In the genomic region with DNA sequence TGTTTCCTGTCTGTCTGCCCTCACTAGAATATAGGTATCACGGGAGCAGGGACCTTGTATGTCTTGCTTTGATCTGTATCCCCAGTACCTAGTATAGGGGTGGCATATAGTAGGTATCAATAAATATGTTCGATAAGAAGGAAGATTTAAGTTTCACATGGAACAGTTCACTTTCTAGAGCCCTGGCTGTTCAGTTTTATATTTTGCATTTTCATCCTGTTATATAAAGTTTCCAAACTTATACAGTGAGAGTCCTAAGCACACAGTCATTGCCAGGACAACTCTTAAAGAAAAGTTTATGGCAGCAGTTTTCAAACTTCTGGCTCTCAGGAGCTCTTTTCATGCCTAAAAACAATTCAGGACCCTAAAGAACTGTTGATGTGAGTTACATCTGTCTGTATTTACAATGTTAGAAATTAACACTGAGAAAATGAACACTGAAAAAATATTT, we compare ENCODE assay signal across 1 cellular context.
TF ChIP-seq lines count a peak whose summit lies in the region.

No MANE protein-coding gene starts in this region.

TF ChIP-seq in K562, 482 proteins besides CTCF, POLR2A, EP300 and RAD21 (continued from another document and continues in another):
- peak; percentile 42; the same call in 1 of the 2 replicates for TF ChIP-seq ZNF175 (CRISPR knock-in tag; IDR thresholded peaks at IDR 0.05; ENCODE audit: low read depth)
- no peak for TF ChIP-seq ATF1 (CRISPR knock-in tag; IDR thresholded peaks at IDR 0.05)
- no peak for TF ChIP-seq ATF1 (tag; IDR thresholded peaks at IDR 0.05)
- no peak for TF ChIP-seq DIDO1 (tag; IDR thresholded peaks at IDR 0.05; ENCODE audit: low read depth)
- no peak for TF ChIP-seq SRSF9 (IDR thresholded peaks at IDR 0.05; ENCODE audit: borderline replicate concordance, low read depth, low read length)
- no peak for TF ChIP-seq CHD2 (IDR thresholded peaks at IDR 0.05; ENCODE audit: low read depth, low read length)
- TF ChIP-seq GTF2E2 (tag; IDR thresholded peaks at IDR 0.05) = peak; percentile 85; the same call in 1 of the 2 replicates
- TF ChIP-seq ZSCAN32 (CRISPR knock-in tag; IDR thresholded peaks at IDR 0.05) = no peak
- TF ChIP-seq, protein P1, sequence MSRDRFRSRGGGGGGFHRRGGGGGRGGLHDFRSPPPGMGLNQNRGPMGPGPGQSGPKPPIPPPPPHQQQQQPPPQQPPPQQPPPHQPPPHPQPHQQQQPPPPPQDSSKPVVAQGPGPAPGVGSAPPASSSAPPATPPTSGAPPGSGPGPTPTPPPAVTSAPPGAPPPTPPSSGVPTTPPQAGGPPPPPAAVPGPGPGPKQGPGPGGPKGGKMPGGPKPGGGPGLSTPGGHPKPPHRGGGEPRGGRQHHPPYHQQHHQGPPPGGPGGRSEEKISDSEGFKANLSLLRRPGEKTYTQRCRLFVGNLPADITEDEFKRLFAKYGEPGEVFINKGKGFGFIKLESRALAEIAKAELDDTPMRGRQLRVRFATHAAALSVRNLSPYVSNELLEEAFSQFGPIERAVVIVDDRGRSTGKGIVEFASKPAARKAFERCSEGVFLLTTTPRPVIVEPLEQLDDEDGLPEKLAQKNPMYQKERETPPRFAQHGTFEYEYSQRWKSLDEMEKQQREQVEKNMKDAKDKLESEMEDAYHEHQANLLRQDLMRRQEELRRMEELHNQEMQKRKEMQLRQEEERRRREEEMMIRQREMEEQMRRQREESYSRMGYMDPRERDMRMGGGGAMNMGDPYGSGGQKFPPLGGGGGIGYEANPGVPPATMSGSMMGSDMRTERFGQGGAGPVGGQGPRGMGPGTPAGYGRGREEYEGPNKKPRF (IDR thresholded peaks at IDR 0.05; ENCODE audit: low read depth, low read length) = no peak
- 0 out of 2 replicates have a peak, but pooled peaks have one; percentile 26 for TF ChIP-seq BRD4 (IDR thresholded peaks at IDR 0.05)
- no peak for TF ChIP-seq POLR3G (IDR thresholded peaks at IDR 0.05; ENCODE audit: extremely low read depth, insufficient read length, insufficient replicate concordance)
- TF ChIP-seq ZNF143 (CRISPR knock-in tag; IDR thresholded peaks at IDR 0.05) = no peak
- TF ChIP-seq KHSRP (IDR thresholded peaks at IDR 0.05) = peak; percentile 13; the same call in 1 of the 2 replicates
- TF ChIP-seq NONO (IDR thresholded peaks at IDR 0.05; ENCODE audit: low read depth in 2 of 2, low read length in 1 of 2) = no peak
- no peak for TF ChIP-seq CC2D1A (IDR thresholded peaks at IDR 0.05)
- no peak for TF ChIP-seq MCM3 (IDR thresholded peaks at IDR 0.05)
- TF ChIP-seq MED1 (CRISPR knock-in tag; IDR thresholded peaks at IDR 0.05; ENCODE audit: borderline replicate concordance) = no peak
- TF ChIP-seq BRF1 (IDR thresholded peaks at IDR 0.05; ENCODE audit: borderline replicate concordance, extremely low read depth, insufficient read length) = no peak
- TF ChIP-seq, protein P2, sequence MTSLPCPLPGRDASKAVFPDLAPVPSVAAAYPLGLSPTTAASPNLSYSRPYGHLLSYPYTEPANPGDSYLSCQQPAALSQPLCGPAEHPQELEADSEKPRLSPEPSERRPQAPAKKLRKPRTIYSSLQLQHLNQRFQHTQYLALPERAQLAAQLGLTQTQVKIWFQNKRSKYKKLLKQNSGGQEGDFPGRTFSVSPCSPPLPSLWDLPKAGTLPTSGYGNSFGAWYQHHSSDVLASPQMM (CRISPR knock-in tag; IDR thresholded peaks at IDR 0.05) = no peak
- TF ChIP-seq GATAD2A (IDR thresholded peaks at IDR 0.05) = no peak
- no peak for TF ChIP-seq SMARCC2 (IDR thresholded peaks at IDR 0.05; ENCODE audit: low read depth)
- TF ChIP-seq SPI1 (IDR thresholded peaks at IDR 0.05; ENCODE audit: borderline replicate concordance, low read depth, low read length) = no peak
- TF ChIP-seq KAT8 (IDR thresholded peaks at IDR 0.05; ENCODE audit: low read depth) = no peak
- TF ChIP-seq DPF2 (IDR thresholded peaks at IDR 0.05) = 0 out of 2 replicates have a peak, but pooled peaks have one; percentile 23
- TF ChIP-seq, protein P3, sequence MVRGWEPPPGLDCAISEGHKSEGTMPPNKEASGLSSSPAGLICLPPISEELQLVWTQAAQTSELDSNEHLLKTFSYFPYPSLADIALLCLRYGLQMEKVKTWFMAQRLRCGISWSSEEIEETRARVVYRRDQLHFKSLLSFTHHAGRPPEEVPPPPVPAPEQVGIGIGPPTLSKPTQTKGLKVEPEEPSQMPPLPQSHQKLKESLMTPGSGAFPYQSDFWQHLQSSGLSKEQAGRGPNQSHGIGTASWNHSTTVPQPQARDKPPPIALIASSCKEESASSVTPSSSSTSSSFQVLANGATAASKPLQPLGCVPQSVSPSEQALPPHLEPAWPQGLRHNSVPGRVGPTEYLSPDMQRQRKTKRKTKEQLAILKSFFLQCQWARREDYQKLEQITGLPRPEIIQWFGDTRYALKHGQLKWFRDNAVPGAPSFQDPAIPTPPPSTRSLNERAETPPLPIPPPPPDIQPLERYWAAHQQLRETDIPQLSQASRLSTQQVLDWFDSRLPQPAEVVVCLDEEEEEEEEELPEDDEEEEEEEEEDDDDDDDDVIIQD (CRISPR knock-in tag; IDR thresholded peaks at IDR 0.05) = no peak
- TF ChIP-seq, protein P4, sequence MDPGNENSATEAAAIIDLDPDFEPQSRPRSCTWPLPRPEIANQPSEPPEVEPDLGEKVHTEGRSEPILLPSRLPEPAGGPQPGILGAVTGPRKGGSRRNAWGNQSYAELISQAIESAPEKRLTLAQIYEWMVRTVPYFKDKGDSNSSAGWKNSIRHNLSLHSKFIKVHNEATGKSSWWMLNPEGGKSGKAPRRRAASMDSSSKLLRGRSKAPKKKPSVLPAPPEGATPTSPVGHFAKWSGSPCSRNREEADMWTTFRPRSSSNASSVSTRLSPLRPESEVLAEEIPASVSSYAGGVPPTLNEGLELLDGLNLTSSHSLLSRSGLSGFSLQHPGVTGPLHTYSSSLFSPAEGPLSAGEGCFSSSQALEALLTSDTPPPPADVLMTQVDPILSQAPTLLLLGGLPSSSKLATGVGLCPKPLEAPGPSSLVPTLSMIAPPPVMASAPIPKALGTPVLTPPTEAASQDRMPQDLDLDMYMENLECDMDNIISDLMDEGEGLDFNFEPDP (CRISPR knock-in tag; IDR thresholded peaks at IDR 0.05) = no peak
- TF ChIP-seq ZNF3 (CRISPR knock-in tag; IDR thresholded peaks at IDR 0.05) = no peak
- peak; percentile 30; the same call in 1 of the 2 replicates for TF ChIP-seq FOSL1 (tag; conservative IDR thresholded peaks at IDR 0.05)
- no peak for TF ChIP-seq KLF13 (tag; IDR thresholded peaks at IDR 0.05; ENCODE audit: borderline replicate concordance, low read depth)
- TF ChIP-seq ZNF507 (tag; conservative IDR thresholded peaks at IDR 0.05) = no peak
- TF ChIP-seq NCOA6 (IDR thresholded peaks at IDR 0.05) = no peak
- TF ChIP-seq, protein P5, sequence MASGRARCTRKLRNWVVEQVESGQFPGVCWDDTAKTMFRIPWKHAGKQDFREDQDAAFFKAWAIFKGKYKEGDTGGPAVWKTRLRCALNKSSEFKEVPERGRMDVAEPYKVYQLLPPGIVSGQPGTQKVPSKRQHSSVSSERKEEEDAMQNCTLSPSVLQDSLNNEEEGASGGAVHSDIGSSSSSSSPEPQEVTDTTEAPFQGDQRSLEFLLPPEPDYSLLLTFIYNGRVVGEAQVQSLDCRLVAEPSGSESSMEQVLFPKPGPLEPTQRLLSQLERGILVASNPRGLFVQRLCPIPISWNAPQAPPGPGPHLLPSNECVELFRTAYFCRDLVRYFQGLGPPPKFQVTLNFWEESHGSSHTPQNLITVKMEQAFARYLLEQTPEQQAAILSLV (tag; IDR thresholded peaks at IDR 0.05) = no peak
- TF ChIP-seq TGIF2 (CRISPR knock-in tag; IDR thresholded peaks at IDR 0.05) = no peak
- TF ChIP-seq, protein P6, sequence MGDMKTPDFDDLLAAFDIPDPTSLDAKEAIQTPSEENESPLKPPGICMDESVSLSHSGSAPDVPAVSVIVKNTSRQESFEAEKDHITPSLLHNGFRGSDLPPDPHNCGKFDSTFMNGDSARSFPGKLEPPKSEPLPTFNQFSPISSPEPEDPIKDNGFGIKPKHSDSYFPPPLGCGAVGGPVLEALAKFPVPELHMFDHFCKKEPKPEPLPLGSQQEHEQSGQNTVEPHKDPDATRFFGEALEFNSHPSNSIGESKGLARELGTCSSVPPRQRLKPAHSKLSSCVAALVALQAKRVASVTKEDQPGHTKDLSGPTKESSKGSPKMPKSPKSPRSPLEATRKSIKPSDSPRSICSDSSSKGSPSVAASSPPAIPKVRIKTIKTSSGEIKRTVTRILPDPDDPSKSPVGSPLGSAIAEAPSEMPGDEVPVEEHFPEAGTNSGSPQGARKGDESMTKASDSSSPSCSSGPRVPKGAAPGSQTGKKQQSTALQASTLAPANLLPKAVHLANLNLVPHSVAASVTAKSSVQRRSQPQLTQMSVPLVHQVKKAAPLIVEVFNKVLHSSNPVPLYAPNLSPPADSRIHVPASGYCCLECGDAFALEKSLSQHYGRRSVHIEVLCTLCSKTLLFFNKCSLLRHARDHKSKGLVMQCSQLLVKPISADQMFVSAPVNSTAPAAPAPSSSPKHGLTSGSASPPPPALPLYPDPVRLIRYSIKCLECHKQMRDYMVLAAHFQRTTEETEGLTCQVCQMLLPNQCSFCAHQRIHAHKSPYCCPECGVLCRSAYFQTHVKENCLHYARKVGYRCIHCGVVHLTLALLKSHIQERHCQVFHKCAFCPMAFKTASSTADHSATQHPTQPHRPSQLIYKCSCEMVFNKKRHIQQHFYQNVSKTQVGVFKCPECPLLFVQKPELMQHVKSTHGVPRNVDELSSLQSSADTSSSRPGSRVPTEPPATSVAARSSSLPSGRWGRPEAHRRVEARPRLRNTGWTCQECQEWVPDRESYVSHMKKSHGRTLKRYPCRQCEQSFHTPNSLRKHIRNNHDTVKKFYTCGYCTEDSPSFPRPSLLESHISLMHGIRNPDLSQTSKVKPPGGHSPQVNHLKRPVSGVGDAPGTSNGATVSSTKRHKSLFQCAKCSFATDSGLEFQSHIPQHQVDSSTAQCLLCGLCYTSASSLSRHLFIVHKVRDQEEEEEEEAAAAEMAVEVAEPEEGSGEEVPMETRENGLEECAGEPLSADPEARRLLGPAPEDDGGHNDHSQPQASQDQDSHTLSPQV (IDR thresholded peaks at IDR 0.05) = no peak
- no peak; the same call in 1 of the 2 replicates for TF ChIP-seq ZNF589 (CRISPR knock-in tag; IDR thresholded peaks at IDR 0.05; ENCODE audit: low read depth)
- TF ChIP-seq RBM14 (IDR thresholded peaks at IDR 0.05; ENCODE audit: borderline replicate concordance, insufficient read depth, low read depth, low read length) = no peak
- TF ChIP-seq TAF1 (IDR thresholded peaks at IDR 0.05; ENCODE audit: control insufficient read depth, extremely low read depth, insufficient read depth, low read length, severe bottlenecking) = no peak
- TF ChIP-seq, protein P7, sequence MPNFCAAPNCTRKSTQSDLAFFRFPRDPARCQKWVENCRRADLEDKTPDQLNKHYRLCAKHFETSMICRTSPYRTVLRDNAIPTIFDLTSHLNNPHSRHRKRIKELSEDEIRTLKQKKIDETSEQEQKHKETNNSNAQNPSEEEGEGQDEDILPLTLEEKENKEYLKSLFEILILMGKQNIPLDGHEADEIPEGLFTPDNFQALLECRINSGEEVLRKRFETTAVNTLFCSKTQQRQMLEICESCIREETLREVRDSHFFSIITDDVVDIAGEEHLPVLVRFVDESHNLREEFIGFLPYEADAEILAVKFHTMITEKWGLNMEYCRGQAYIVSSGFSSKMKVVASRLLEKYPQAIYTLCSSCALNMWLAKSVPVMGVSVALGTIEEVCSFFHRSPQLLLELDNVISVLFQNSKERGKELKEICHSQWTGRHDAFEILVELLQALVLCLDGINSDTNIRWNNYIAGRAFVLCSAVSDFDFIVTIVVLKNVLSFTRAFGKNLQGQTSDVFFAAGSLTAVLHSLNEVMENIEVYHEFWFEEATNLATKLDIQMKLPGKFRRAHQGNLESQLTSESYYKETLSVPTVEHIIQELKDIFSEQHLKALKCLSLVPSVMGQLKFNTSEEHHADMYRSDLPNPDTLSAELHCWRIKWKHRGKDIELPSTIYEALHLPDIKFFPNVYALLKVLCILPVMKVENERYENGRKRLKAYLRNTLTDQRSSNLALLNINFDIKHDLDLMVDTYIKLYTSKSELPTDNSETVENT (CRISPR knock-in tag; IDR thresholded peaks at IDR 0.05) = no peak
- no peak for TF ChIP-seq HMGN3 (IDR thresholded peaks at IDR 0.05; ENCODE audit: borderline replicate concordance, extremely low read depth, insufficient read length, low read depth, low read length)
- no peak for TF ChIP-seq TCFL5 (CRISPR knock-in tag; conservative IDR thresholded peaks at IDR 0.05)
- TF ChIP-seq JUN (IDR thresholded peaks at IDR 0.05; ENCODE audit: borderline replicate concordance, low read depth, low read length) = no peak
- no peak for TF ChIP-seq JUN (CRISPR knock-in tag; IDR thresholded peaks at IDR 0.05; ENCODE audit: borderline replicate concordance)
- TF ChIP-seq PYGO2 (tag; IDR thresholded peaks at IDR 0.05) = no peak
- no peak for TF ChIP-seq BHLHE40 (IDR thresholded peaks at IDR 0.05; ENCODE audit: low read length)
- no peak for TF ChIP-seq NCOR1 (IDR thresholded peaks at IDR 0.05)
- no peak for TF ChIP-seq EGR1 (conservative IDR thresholded peaks at IDR 0.05)
- TF ChIP-seq SMAD2 (IDR thresholded peaks at IDR 0.05; ENCODE audit: low read depth, low read length) = no peak
- TF ChIP-seq, protein P8, sequence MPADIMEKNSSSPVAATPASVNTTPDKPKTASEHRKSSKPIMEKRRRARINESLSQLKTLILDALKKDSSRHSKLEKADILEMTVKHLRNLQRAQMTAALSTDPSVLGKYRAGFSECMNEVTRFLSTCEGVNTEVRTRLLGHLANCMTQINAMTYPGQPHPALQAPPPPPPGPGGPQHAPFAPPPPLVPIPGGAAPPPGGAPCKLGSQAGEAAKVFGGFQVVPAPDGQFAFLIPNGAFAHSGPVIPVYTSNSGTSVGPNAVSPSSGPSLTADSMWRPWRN (IDR thresholded peaks at IDR 0.05; ENCODE audit: low read depth) = no peak
- TF ChIP-seq ZNF584 (CRISPR knock-in tag; IDR thresholded peaks at IDR 0.05; ENCODE audit: low read depth) = 0 out of 2 replicates have a peak, but pooled peaks have one; percentile 82
- TF ChIP-seq ZBTB1 (CRISPR knock-in tag; IDR thresholded peaks at IDR 0.05; ENCODE audit: borderline replicate concordance, low read depth) = no peak
- TF ChIP-seq MTA1 (IDR thresholded peaks at IDR 0.05; ENCODE audit: borderline replicate concordance) = peak; percentile 74; the same call in 1 of the 2 replicates
